In the genomic region with DNA sequence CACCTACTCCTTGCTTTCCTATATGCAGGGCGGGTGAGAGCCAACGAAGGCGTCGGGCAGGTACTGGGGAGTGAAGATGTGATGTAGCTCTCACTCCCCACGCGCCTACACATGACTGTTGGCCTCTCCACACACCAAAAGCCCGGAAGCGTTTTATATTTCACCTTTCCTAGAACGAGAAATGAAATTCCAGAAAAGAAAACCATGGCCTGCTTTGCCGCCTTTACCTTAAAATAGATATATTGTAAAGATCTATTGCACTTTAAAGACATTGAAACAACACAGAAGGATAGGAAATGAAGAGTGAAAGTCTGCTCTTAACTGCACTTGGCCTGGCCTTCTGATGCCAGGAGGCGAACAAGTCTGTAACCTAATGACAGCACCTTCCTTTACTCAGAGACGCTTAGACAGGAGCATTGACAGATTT, we compare ENCODE assay signal across 1 cellular context.
TF ChIP-seq lines count a peak whose summit lies in the region.

No MANE protein-coding gene starts in this region.

TF ChIP-seq in IMR-90, 13 proteins besides CTCF, POLR2A, EP300 and RAD21:
- no peak for TF ChIP-seq MXI1 (IDR thresholded peaks at IDR 0.05; ENCODE audit: borderline replicate concordance, low read depth, low read length)
- TF ChIP-seq, protein P1, sequence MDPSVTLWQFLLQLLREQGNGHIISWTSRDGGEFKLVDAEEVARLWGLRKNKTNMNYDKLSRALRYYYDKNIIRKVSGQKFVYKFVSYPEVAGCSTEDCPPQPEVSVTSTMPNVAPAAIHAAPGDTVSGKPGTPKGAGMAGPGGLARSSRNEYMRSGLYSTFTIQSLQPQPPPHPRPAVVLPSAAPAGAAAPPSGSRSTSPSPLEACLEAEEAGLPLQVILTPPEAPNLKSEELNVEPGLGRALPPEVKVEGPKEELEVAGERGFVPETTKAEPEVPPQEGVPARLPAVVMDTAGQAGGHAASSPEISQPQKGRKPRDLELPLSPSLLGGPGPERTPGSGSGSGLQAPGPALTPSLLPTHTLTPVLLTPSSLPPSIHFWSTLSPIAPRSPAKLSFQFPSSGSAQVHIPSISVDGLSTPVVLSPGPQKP (IDR thresholded peaks at IDR 0.05; ENCODE audit: borderline replicate concordance, low read depth, low read length) = no peak
- TF ChIP-seq BHLHE40 (IDR thresholded peaks at IDR 0.05; ENCODE audit: low read depth, low read length) = no peak
- no peak for TF ChIP-seq FOS (IDR thresholded peaks at IDR 0.05; ENCODE audit: low read depth, low read length)
TF ChIP-seq in IMR-90: peak in this region for 0.
